Comparison of ENCODE assay signal across 8 cellular contexts in genomic region chr1:112718691-112719418, GRCh38. TPM values are rescaled to one million over a fixed set of nuclear protein-coding genes. Genes with fewer than 3 reads are reported as not detected.
DNase-seq lines count a peak whose midpoint lies in the region; ATAC-seq and TF ChIP-seq lines count a peak whose summit lies in the region.

No MANE protein-coding gene starts in this region.

- H3K36me3 Mint-ChIP-seq in activated CD4-positive, alpha-beta memory T cell treated with anti-CD3 and anti-CD28 coated beads for 36 hours: no peaks in the 10 kb centered on the region

- intact Hi-C loops in activated CD4-positive, alpha-beta memory T cell treated with anti-CD3 and anti-CD28 coated beads for 36 hours (cut with micrococcal nuclease): loop anchor here (5.0 to 10.0 kb wide), 2 partner anchors 163 to 326 kb away; no protein-coding TSS in a partner anchor

- H3K4me1 Mint-ChIP-seq in activated CD4-positive, alpha-beta memory T cell treated with anti-CD3 and anti-CD28 coated beads for 36 hours (ENCODE audit: low read depth): peaks cover 21% of the 10 kb centered on the region

- no peak overlapping the region for H3K14ac ChIP-seq in mesenchymal stem cell (ENCODE audit: low read length in 2 of 2)

- POLR2A ChIA-PET in activated CD4-positive, alpha-beta memory T cell treated with anti-CD3 and anti-CD28 coated beads for 36 hours (lab: Charles Lee): no interaction called here

- no peak overlapping the region for H3K4ac ChIP-seq in mesenchymal stem cell (ENCODE audit: low read depth in 1 of 2, low read length in 2 of 2)

- H4K91ac ChIP-seq in mesenchymal stem cell (ENCODE audit: low read length): no peak overlapping the region

- H3K36me3 ChIP-seq in mesenchymal stem cell (ENCODE audit: control insufficient read depth in 1 of 2, insufficient read depth in 2 of 2, low read depth in 1 of 2, low read length in 2 of 2): no peaks in the 10 kb centered on the region

- peak overlapping the region; percentile 14 for H3K4me3 Mint-ChIP-seq in activated CD4-positive, alpha-beta memory T cell treated with anti-CD3 and anti-CD28 coated beads for 36 hours

- peaks cover 8% of the 10 kb centered on the region in 2 experiments for H3K27me3 ChIP-seq in mesenchymal stem cell (ENCODE audit: control insufficient read depth in 1 of 2, insufficient read depth in 1 of 2, low read length in 2 of 2)

- H3K27me3 Mint-ChIP-seq in activated CD4-positive, alpha-beta memory T cell treated with anti-CD3 and anti-CD28 coated beads for 36 hours: peaks cover 16% of the 10 kb centered on the region

- H4K8ac ChIP-seq in mesenchymal stem cell (ENCODE audit: low read length): no peak overlapping the region

- TF ChIP-seq CTCF in AG09309 (IDR thresholded peaks at IDR 0.05; ENCODE audit: control insufficient read depth, insufficient read depth, low read depth, low read length, missing control alignments): peak; percentile 91

- no peak overlapping the region for H3K27ac ChIP-seq in mesenchymal stem cell (ENCODE audit: low read length, poor library complexity, severe bottlenecking)

- H3K27ac Mint-ChIP-seq in activated CD4-positive, alpha-beta memory T cell treated with anti-CD3 and anti-CD28 coated beads for 36 hours: no peak overlapping the region

- peak overlapping the region; percentile 48 for H2AFZ ChIP-seq in mesenchymal stem cell (ENCODE audit: low read depth, low read length)

- H3K9me3 Mint-ChIP-seq in activated CD4-positive, alpha-beta memory T cell treated with anti-CD3 and anti-CD28 coated beads for 36 hours: no peaks in the 10 kb centered on the region

- no peak overlapping the region for H2BK15ac ChIP-seq in mesenchymal stem cell (ENCODE audit: low read depth, poor library complexity, severe bottlenecking)

- ATAC-seq in HG02798 (IDR thresholded peaks at IDR 0.05; ENCODE audit: poor library complexity, unreplicated experiment): no peak

- CTCF ChIA-PET in activated CD4-positive, alpha-beta memory T cell treated with anti-CD3 and anti-CD28 coated beads for 36 hours (lab: Charles Lee): interaction anchor here (0.5 to 10.6 kb wide), 20 partner anchors 9 to 699 kb away, joined by 3 to 354 read pairs (median 5); partner anchors contain the start of genes LRIG2 and ST7L

- DNase-seq in AG09309 (ENCODE audit: low read depth) (no peak), H4 (ENCODE audit: low spot score) (peak; percentile 50), NCI-H526 treated with DMSO at 0.1 percent for 48 hours (lab: John Stamatoyannopoulos, UW) (peak; percentile 72), ecto neural progenitor cell (ENCODE audit: low spot score) (peak; percentile 86), mesenchymal stem cell (peak; percentile 73)
- peak; percentile 85 for DNase-seq in activated CD4-positive, alpha-beta memory T cell treated with anti-CD3 and anti-CD28 coated beads for 36 hours
- peak; percentile 55 for DNase-seq in stimulated activated CD8-positive, alpha-beta memory T cell treated with anti-CD3 and anti-CD28 coated beads, Interleukin-12 subunit alpha, Interleukin-12 subunit beta, amount 100 ng/mL, for 4 hours (ENCODE audit: low read depth)

- H2BK12ac ChIP-seq in mesenchymal stem cell (ENCODE audit: low read length in 2 of 2): no peak overlapping the region

- peaks cover 43% of the 10 kb centered on the region for H3K4me1 ChIP-seq in mesenchymal stem cell (ENCODE audit: control insufficient read depth, insufficient read depth, low read depth, low read length)

- no peak overlapping the region for H3K23ac ChIP-seq in mesenchymal stem cell (ENCODE audit: low read length in 2 of 2)

- no peaks in the 10 kb centered on the region for H3K9me3 ChIP-seq in mesenchymal stem cell (ENCODE audit: control insufficient read depth, low read length)

- H2BK5ac ChIP-seq in mesenchymal stem cell (ENCODE audit: low read depth, low read length, poor library complexity, severe bottlenecking): no peak overlapping the region

- 24% methylated on average over 43 of the region's 44 CpGs for WGBS in mesenchymal stem cell

- H3K9ac ChIP-seq in mesenchymal stem cell (ENCODE audit: low read length): peak overlapping the region; percentile 48

- no peaks in the 10 kb centered on the region for H3K79me1 ChIP-seq in mesenchymal stem cell (replicated peaks; ENCODE audit: low read length, poor library complexity, severe bottlenecking)

- H2AK5ac ChIP-seq in mesenchymal stem cell (ENCODE audit: low read length, severe bottlenecking): no peak overlapping the region

- H3K18ac ChIP-seq in mesenchymal stem cell (ENCODE audit: low read depth in 1 of 2, low read length in 2 of 2): no peak overlapping the region

- H3K4me2 ChIP-seq in mesenchymal stem cell (ENCODE audit: low read length, poor library complexity, severe bottlenecking): peak overlapping the region; percentile 53

- no peak overlapping the region for H2BK120ac ChIP-seq in mesenchymal stem cell (ENCODE audit: low read depth, low read length)

- H3K4me3 ChIP-seq in AG09309 (ENCODE audit: control insufficient read depth, low read depth, low read length) (peak overlapping the region; percentile 35), mesenchymal stem cell (ENCODE audit: insufficient read depth in 1 of 2, low read depth in 1 of 2, low read length in 2 of 2) (peak overlapping the region in 1 of 2 experiments; percentile 59)

RNA-seq across cellular contexts. Expression of gene PPM1J, which starts 3.7 kb away (rescaled TPM):
- 0.10 and 0.45 TPM in 2 replicates for total RNA-seq in H4 (2014; rRNA removed; shearing (Covaris generic))
- 1 to 10 TPM in 1 of 2 experiments, under 1 TPM in 1; 0.69 to 1.2 TPM for total RNA-seq in activated CD4-positive, alpha-beta memory T cell treated with anti-CD3 and anti-CD28 coated beads for 36 hours
- polyA plus RNA-seq in mesenchymal stem cell (2013, experiment 1 of 2): 0.90 TPM
- 0.93 TPM for polyA plus RNA-seq in mesenchymal stem cell (2013, experiment 2 of 2)

RNA-seq across cellular contexts. Expression of gene RHOC, which starts 11.9 kb away (rescaled TPM):
- total RNA-seq in H4 (2014; rRNA removed; shearing (Covaris generic)): 218 and 228 TPM in 2 replicates
- total RNA-seq in activated CD4-positive, alpha-beta memory T cell treated with anti-CD3 and anti-CD28 coated beads for 36 hours: 10 to 100 TPM; 50.1 to 51.6 TPM
- polyA plus RNA-seq in mesenchymal stem cell (2013, experiment 1 of 2): 509 TPM
- polyA plus RNA-seq in mesenchymal stem cell (2013, experiment 2 of 2): 495 TPM

RNA-seq across cellular contexts. Expression of gene MOV10, which starts 44.4 kb away (rescaled TPM):
- total RNA-seq in H4 (2014; rRNA removed; shearing (Covaris generic)): 31.9 and 42.8 TPM in 2 replicates
- 10 to 100 TPM; 57.7 to 63.1 TPM for total RNA-seq in activated CD4-positive, alpha-beta memory T cell treated with anti-CD3 and anti-CD28 coated beads for 36 hours
- polyA plus RNA-seq in mesenchymal stem cell (2013, experiment 1 of 2): 62.1 TPM
- polyA plus RNA-seq in mesenchymal stem cell (2013, experiment 2 of 2): 60.3 TPM
